In the genomic region with DNA sequence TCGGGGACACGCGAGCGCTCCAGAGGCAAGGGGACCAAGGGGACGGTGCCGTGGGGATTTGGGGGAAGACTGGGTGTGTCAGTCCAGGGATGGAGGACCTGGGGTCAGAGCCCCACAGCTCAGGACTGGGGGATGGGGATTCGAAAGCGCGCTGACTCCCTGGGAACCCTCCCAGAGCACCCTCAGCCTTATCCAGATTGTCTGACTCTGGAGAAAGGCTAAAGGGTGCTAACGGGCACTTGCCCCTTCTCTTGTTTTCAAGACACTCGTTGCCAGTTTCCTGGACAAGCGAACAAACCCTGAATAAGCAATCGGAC, we compare ENCODE assay signal across 8 cellular contexts. TPM values are rescaled to one million over a fixed set of nuclear protein-coding genes. Genes with fewer than 3 reads are reported as not detected.
A peak's percentile ranks its signal among the peaks of the same experiment; 100 is the strongest.
DNase-seq lines count a peak whose midpoint lies in the region; ATAC-seq and TF ChIP-seq lines count a peak whose summit lies in the region.

No MANE protein-coding gene starts in this region.

- 29 to 40% (median 29%) methylated on average over 13 of the region's 13 CpGs for WGBS in ovary, 3 donors

- TF ChIP-seq CTCF in ovary (IDR thresholded peaks at IDR 0.05): no peak

- no peaks in the 10 kb centered on the region for H3K4me1 ChIP-seq in ovary (ENCODE audit: insufficient read depth)

- intact Hi-C loops in ovary (cut with DNase I): no loop called here

- peak overlapping the region; percentile 60 for H3K4me3 ChIP-seq in ovary

- DNase-seq in Daoy (ENCODE audit: low read depth) (peak; percentile 2), OCI-M1 (lab: John Stamatoyannopoulos, UW) (peak; percentile 56), erythroblast (lab: John Stamatoyannopoulos, UW) (peak; percentile 33 to 46), ovary (no peak), ecto neural progenitor cell (ENCODE audit: low spot score) (no peak), NCI-H1436 treated with DMSO at 0.1 percent for 48 hours (lab: John Stamatoyannopoulos, UW) (no peak), SHP77 (lab: John Stamatoyannopoulos, UW) (no peak)

- H3K9me3 ChIP-seq in ovary: no peaks in the 10 kb centered on the region

- TF ChIP-seq POLR2A in erythroblast (IDR thresholded peaks at IDR 0.05; ENCODE audit: low read length) (no peak), ovary (IDR thresholded peaks at IDR 0.05) (no peak)

- H3K27me3 ChIP-seq in ovary: no peaks in the 10 kb centered on the region

- TF ChIP-seq EP300 in ovary (IDR thresholded peaks at IDR 0.05): no peak

- no peak overlapping the region for H3K27ac ChIP-seq in ovary

- peak; percentile 12 for ATAC-seq in GM21619 (IDR thresholded peaks at IDR 0.05; ENCODE audit: unreplicated experiment)

- H3K36me3 ChIP-seq in ovary: no peaks in the 10 kb centered on the region

RNA-seq across cellular contexts. Expression of a gene that starts 1.1 kb away (rescaled TPM):
- total RNA-seq in Daoy (2014; rRNA removed; shearing (Covaris generic)): 5.0 and 5.1 TPM in 2 replicates
- 10 to 100 TPM in 1 of 7 donors, 1 to 10 TPM in 6; 4.0 to 18.5 (median 6.1) TPM for total RNA-seq in ovary
- 1 to 10 TPM; 3.6 to 6.1 TPM for polyA plus RNA-seq in ovary

Comparison
In these comparisons a context has a peak if more than half of its experiments do, and no peak if none do; other contexts are left out.
1. DNase-seq: peak in Daoy (single experiment), OCI-M1 (single experiment) and erythroblast (2 of 2); none in ovary (0 of 5), ecto neural progenitor cell (single experiment), NCI-H1436 treated with DMSO at 0.1 percent for 48 hours (single experiment) and SHP77 (0 of 2).